8 cellular contexts compared by ENCODE assay signal in the genomic region with DNA sequence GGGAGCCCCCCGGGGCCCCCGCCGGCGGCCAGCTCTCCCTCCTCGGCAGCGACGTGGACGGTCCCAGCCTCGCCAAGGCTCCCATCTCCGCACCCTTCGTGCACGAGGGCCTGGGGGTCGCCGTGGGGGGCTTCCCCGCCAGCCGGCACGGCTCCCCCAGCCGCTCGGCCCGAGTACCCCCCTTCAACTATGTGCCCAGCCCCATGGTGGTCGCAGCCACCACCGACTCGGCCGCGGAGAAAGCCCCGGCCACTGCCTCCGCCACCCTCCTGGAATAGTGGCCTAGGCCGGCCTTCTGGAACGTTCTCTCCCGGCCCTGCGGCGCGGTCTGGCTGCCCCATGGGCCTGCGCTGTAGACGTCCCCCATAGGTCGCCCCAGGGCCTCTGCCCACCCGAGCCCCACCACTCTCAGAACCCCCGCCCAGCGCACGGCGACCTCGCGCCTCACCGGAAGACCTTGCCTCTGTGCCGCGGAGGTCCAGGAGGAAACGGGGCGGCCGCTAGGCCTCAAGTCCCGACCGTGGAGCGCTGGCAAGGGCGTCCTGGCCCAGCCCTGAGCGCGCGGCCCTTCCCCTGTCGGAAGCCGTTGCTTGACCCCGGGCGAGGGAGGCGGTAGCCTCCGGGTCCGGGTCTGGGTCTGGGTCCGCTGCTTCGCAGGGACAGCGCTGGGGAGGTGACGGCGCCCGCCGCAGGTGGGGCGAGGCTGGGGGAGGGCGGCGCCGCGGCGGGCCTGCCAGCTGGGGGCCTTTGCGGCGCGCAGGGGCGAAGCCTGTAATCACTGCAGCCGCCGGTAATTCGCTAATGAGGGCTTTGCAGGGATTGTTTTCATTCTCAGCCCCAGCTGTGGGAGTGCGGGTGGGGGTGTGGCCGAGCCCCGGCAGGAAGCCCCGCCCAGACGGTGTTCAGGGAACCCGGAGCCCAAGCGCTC. TPM values are rescaled to one million over a fixed set of nuclear protein-coding genes. Genes with fewer than 3 reads are reported as not detected.
DNase-seq lines count a peak whose midpoint lies in the region; ATAC-seq and TF ChIP-seq lines count a peak whose summit lies in the region.

No MANE protein-coding gene starts in this region.

- no peaks in the 10 kb centered on the region for H3K9me3 Mint-ChIP-seq in activated T-helper 1 cell treated with anti-CD3 and anti-CD28 coated beads, Interleukin-12 subunit alpha, Interleukin-12 subunit beta, Interleukin-2, Interleukin-4 antibody, amounts not matched to agents 30 ng/mL and 10 ng/mL and 1 ng/mL, durations not matched to agents 14 hours and 24 hours and 36 hours

- DNase-seq in GM12865 (ENCODE audit: low read depth) (peak; percentile 36), NCI-H748 treated with DMSO at 0.1 percent for 48 hours (lab: John Stamatoyannopoulos, UW) (peak; percentile 45), head of caudate nucleus (peak in 38 of 42 donors; percentile 52 to 84 (median 71)), NK-92 (lab: John Stamatoyannopoulos, UW; ENCODE audit: unreplicated experiment) (no peak), NCI-H2029 (lab: John Stamatoyannopoulos, UW) (no peak)
- DNase-seq in activated T-helper 1 cell treated with anti-CD3 and anti-CD28 coated beads, Interleukin-12 subunit alpha, Interleukin-12 subunit beta, Interleukin-2, Interleukin-4 antibody, amounts not matched to agents 30 ng/mL and 10 ng/mL and 1 ng/mL, durations not matched to agents 14 hours and 24 hours and 36 hours (ENCODE audit: low spot score) = peak; percentile 64

- H3K4me3 Mint-ChIP-seq in activated T-helper 1 cell treated with anti-CD3 and anti-CD28 coated beads, Interleukin-12 subunit alpha, Interleukin-12 subunit beta, Interleukin-2, Interleukin-4 antibody, amounts not matched to agents 30 ng/mL and 10 ng/mL and 1 ng/mL, durations not matched to agents 14 hours and 24 hours and 36 hours = peak overlapping the region; percentile 75

- H3K4me1 Mint-ChIP-seq in activated T-helper 1 cell treated with anti-CD3 and anti-CD28 coated beads, Interleukin-12 subunit alpha, Interleukin-12 subunit beta, Interleukin-2, Interleukin-4 antibody, amounts not matched to agents 30 ng/mL and 10 ng/mL and 1 ng/mL, durations not matched to agents 14 hours and 24 hours and 36 hours (ENCODE audit: low read depth) = no peaks in the 10 kb centered on the region

- H3K4me2 ChIP-seq in skeletal muscle satellite cell (ENCODE audit: low read length) = peak overlapping the region; percentile 81

- H3K27me3 Mint-ChIP-seq in activated T-helper 1 cell treated with anti-CD3 and anti-CD28 coated beads, Interleukin-12 subunit alpha, Interleukin-12 subunit beta, Interleukin-2, Interleukin-4 antibody, amounts not matched to agents 30 ng/mL and 10 ng/mL and 1 ng/mL, durations not matched to agents 14 hours and 24 hours and 36 hours (ENCODE audit: insufficient read depth) = peaks cover 12% of the 10 kb centered on the region

- H3K36me3 ChIP-seq in skeletal muscle satellite cell (ENCODE audit: insufficient read depth, low read length) = no peaks in the 10 kb centered on the region

- peaks cover 37% of the 10 kb centered on the region for H3K4me1 ChIP-seq in skeletal muscle satellite cell (ENCODE audit: control insufficient read depth, insufficient read depth, low read length)

- H3K9ac ChIP-seq in skeletal muscle satellite cell (ENCODE audit: low read depth, low read length) = peak overlapping the region; percentile 13

- no peak for ATAC-seq in HG02588 (IDR thresholded peaks at IDR 0.05; ENCODE audit: unreplicated experiment)

- no peaks in the 10 kb centered on the region for H3K9me3 ChIP-seq in skeletal muscle satellite cell (replicated peaks; ENCODE audit: low read length)

- H3K36me3 Mint-ChIP-seq in activated T-helper 1 cell treated with anti-CD3 and anti-CD28 coated beads, Interleukin-12 subunit alpha, Interleukin-12 subunit beta, Interleukin-2, Interleukin-4 antibody, amounts not matched to agents 30 ng/mL and 10 ng/mL and 1 ng/mL, durations not matched to agents 14 hours and 24 hours and 36 hours (ENCODE audit: low read depth) = no peaks in the 10 kb centered on the region

- intact Hi-C loops in activated T-helper 1 cell treated with anti-CD3 and anti-CD28 coated beads, Interleukin-12 subunit alpha, Interleukin-12 subunit beta, Interleukin-2, Interleukin-4 antibody, amounts not matched to agents 30 ng/mL and 10 ng/mL and 1 ng/mL, durations not matched to agents 14 hours and 24 hours and 36 hours (cut with micrococcal nuclease) = loop anchor here (1.0 to 5.0 kb wide), 4 partner anchors 15 to 292 kb away; partner anchors contain the start of genes PCSK4 and REEP6
- intact Hi-C loops in head of caudate nucleus (cut with DNase I) = no loop called here

- peak overlapping the region; percentile 65 for H3K27ac Mint-ChIP-seq in activated T-helper 1 cell treated with anti-CD3 and anti-CD28 coated beads, Interleukin-12 subunit alpha, Interleukin-12 subunit beta, Interleukin-2, Interleukin-4 antibody, amounts not matched to agents 30 ng/mL and 10 ng/mL and 1 ng/mL, durations not matched to agents 14 hours and 24 hours and 36 hours

- H3K4me3 ChIP-seq in GM12865 (ENCODE audit: low read depth, low read length) (no peak overlapping the region), skeletal muscle satellite cell (ENCODE audit: low read length) (peak overlapping the region; percentile 47)

- no peak for TF ChIP-seq CTCF in GM12865 (IDR thresholded peaks at IDR 0.05; ENCODE audit: insufficient read depth, low read depth, low read length, missing control alignments)

- H3K27me3 ChIP-seq in skeletal muscle satellite cell (ENCODE audit: control insufficient read depth, insufficient read depth, low read length) = peaks cover 50% of the 10 kb centered on the region

RNA-seq across cellular contexts. Expression of gene C19orf25, which starts 8.8 kb away (rescaled TPM):
- total RNA-seq in activated T-helper 1 cell treated with anti-CD3 and anti-CD28 coated beads, Interleukin-12 subunit alpha, Interleukin-12 subunit beta, Interleukin-2, Interleukin-4 antibody, amounts not matched to agents 30 ng/mL and 10 ng/mL and 1 ng/mL, durations not matched to agents 14 hours and 24 hours and 36 hours = 37.1 and 38.5 TPM in 2 replicates
- 25.3 and 32.4 TPM in 2 replicates for total RNA-seq in skeletal muscle satellite cell (2012; rRNA removed)

RNA-seq across cellular contexts. Expression of gene PCSK4, which starts 19.9 kb away (rescaled TPM):
- 0.26 and 1.5 TPM in 2 replicates for total RNA-seq in activated T-helper 1 cell treated with anti-CD3 and anti-CD28 coated beads, Interleukin-12 subunit alpha, Interleukin-12 subunit beta, Interleukin-2, Interleukin-4 antibody, amounts not matched to agents 30 ng/mL and 10 ng/mL and 1 ng/mL, durations not matched to agents 14 hours and 24 hours and 36 hours
- total RNA-seq in skeletal muscle satellite cell (2012; rRNA removed) = 0.87 and 2.8 TPM in 2 replicates

RNA-seq across cellular contexts. Expression of gene APC2, which starts 20.3 kb away (rescaled TPM):
- total RNA-seq in activated T-helper 1 cell treated with anti-CD3 and anti-CD28 coated beads, Interleukin-12 subunit alpha, Interleukin-12 subunit beta, Interleukin-2, Interleukin-4 antibody, amounts not matched to agents 30 ng/mL and 10 ng/mL and 1 ng/mL, durations not matched to agents 14 hours and 24 hours and 36 hours = 0.16 and 0.17 TPM in 2 replicates
- under 0.01 and 0.51 TPM in 2 replicates for total RNA-seq in skeletal muscle satellite cell (2012; rRNA removed)

RNA-seq across cellular contexts. Expression of gene REEP6, which starts 20.8 kb away (rescaled TPM):
- 1.4 TPM in 2 replicates for total RNA-seq in activated T-helper 1 cell treated with anti-CD3 and anti-CD28 coated beads, Interleukin-12 subunit alpha, Interleukin-12 subunit beta, Interleukin-2, Interleukin-4 antibody, amounts not matched to agents 30 ng/mL and 10 ng/mL and 1 ng/mL, durations not matched to agents 14 hours and 24 hours and 36 hours
- total RNA-seq in skeletal muscle satellite cell (2012; rRNA removed) = 3.0 and 3.3 TPM in 2 replicates

RNA-seq across cellular contexts. Expression of gene RPS15, which starts 32.0 kb away (rescaled TPM):
- total RNA-seq in activated T-helper 1 cell treated with anti-CD3 and anti-CD28 coated beads, Interleukin-12 subunit alpha, Interleukin-12 subunit beta, Interleukin-2, Interleukin-4 antibody, amounts not matched to agents 30 ng/mL and 10 ng/mL and 1 ng/mL, durations not matched to agents 14 hours and 24 hours and 36 hours = 1,387 and 1,455 TPM in 2 replicates
- 803 and 928 TPM in 2 replicates for total RNA-seq in skeletal muscle satellite cell (2012; rRNA removed)

Comparison
In these comparisons a context has a peak if more than half of its experiments do, and no peak if none do; other contexts are left out.
1. DNase-seq: peak in GM12865 (single experiment), NCI-H748 treated with DMSO at 0.1 percent for 48 hours (single experiment), activated T-helper 1 cell treated with anti-CD3 and anti-CD28 coated beads, Interleukin-12 subunit alpha, Interleukin-12 subunit beta, Interleukin-2, Interleukin-4 antibody, amounts not matched to agents 30 ng/mL and 10 ng/mL and 1 ng/mL, durations not matched to agents 14 hours and 24 hours and 36 hours (single experiment) and head of caudate nucleus (38 of 42); none in NK-92 (single experiment) and NCI-H2029 (single experiment).